ENCODE assay signal across 15 cellular contexts in genomic region chr22:37260396-37260795, GRCh38. TPM values are rescaled to one million over a fixed set of nuclear protein-coding genes. Genes with fewer than 3 reads are reported as not detected.
DNase-seq lines count a peak whose midpoint lies in the region; ATAC-seq and TF ChIP-seq lines count a peak whose summit lies in the region.
"Had no signal": no experiment of that assay in that cellular context is flagged by ENCODE, and none has a peak within 500 bp of the region (broad histone marks: within the 10 kb centered on the region; RNA-seq: fewer than 3 reads in every experiment).

No MANE protein-coding gene starts in this region.

- TF ChIP-seq CTCF in natural killer cell (IDR thresholded peaks at IDR 0.05) (no peak), OCI-LY7 (conservative IDR thresholded peaks at IDR 0.05; ENCODE audit: low read length) (no peak), upper lobe of right lung (IDR thresholded peaks at IDR 0.05) (no peak)

- peaks cover 15 to 26% of the 10 kb centered on the region in 2 donors for H3K4me1 Mint-ChIP-seq in natural killer cell treated with Interleukin-12 subunit alpha and Interleukin-12 subunit beta and Interleukin-15 and Interleukin-18, amount 100 ng/mL, for 72 hours (ENCODE audit: low read depth in 2 of 2)
- peaks cover 9 to 17% of the 10 kb centered on the region in 2 donors for H3K4me1 Mint-ChIP-seq in natural killer cell
- peaks cover 25% of the 10 kb centered on the region for H3K4me1 Mint-ChIP-seq in activated T-helper 2 cell treated with anti-CD3 and anti-CD28 coated beads, Interferon-gamma antibody, Interleukin-2, Interleukin-4, amounts not matched to agents 10 μg/mL and 5 μg/mL and 100 μg/mL, durations not matched to agents 14 hours and 24 hours and 36 hours (ENCODE audit: low read depth)

- CTCF ChIA-PET in OCI-LY7 (lab: Charles Lee; ENCODE audit: unreplicated experiment), result interaction anchor here (0.5 to 2.1 kb wide), 8 partner anchors 11 to 93 kb away, joined by 3 to 9 read pairs (median 4); partner anchors contain the start of gene RAC2

- peak overlapping the region; percentile 44 for H3K4me2 ChIP-seq in OCI-LY7 (ENCODE audit: low read length)

- peak overlapping the region; percentile 49 for H3K27ac Mint-ChIP-seq in natural killer cell treated with Interleukin-12 subunit alpha and Interleukin-12 subunit beta and Interleukin-15 and Interleukin-18, amount 100 ng/mL, for 72 hours
- peak overlapping the region in 1 of 2 donors; percentile 73 for H3K27ac Mint-ChIP-seq in natural killer cell
- no peak overlapping the region for H3K27ac Mint-ChIP-seq in activated T-helper 2 cell treated with anti-CD3 and anti-CD28 coated beads, Interferon-gamma antibody, Interleukin-2, Interleukin-4, amounts not matched to agents 10 μg/mL and 5 μg/mL and 100 μg/mL, durations not matched to agents 14 hours and 24 hours and 36 hours

- peaks cover 22% of the 10 kb centered on the region for H3K27me3 ChIP-seq in upper lobe of right lung

- H3K4me1 ChIP-seq in OCI-LY7 (ENCODE audit: insufficient read depth, low read length, poor library complexity, severe bottlenecking), result peaks cover 27% of the 10 kb centered on the region
- H3K4me1 ChIP-seq in upper lobe of right lung, result no peaks in the 10 kb centered on the region

- no peak for DNase-seq in natural killer cell treated with Interleukin-12 subunit alpha and Interleukin-12 subunit beta and Interleukin-15 and Interleukin-18, amount 100 ng/mL, for 72 hours (ENCODE audit: low spot score)
- DNase-seq in natural killer cell, result no peak
- no peak for DNase-seq in OCI-LY7 (ENCODE audit: low spot score)
- peak; percentile 3 for DNase-seq in iPS-NIHi7 (ENCODE audit: extremely low spot score)
- DNase-seq in upper lobe of right lung, result peak; percentile 46
- no peak for DNase-seq in activated T-helper 2 cell treated with anti-CD3 and anti-CD28 coated beads, Interferon-gamma antibody, Interleukin-2, Interleukin-4, amounts not matched to agents 10 μg/mL and 5 μg/mL and 100 μg/mL, durations not matched to agents 14 hours and 24 hours and 36 hours (ENCODE audit: low spot score)
- DNase-seq: SIG-M5; stimulated activated naive B cell treated with anti-CD40 and anti-IgM and Interleukin-4, amounts not matched to agents 10 μg/mL and 1 μg/mL and 100 μg/mL, for 72 hours had no signal

- H3K36me3 ChIP-seq in OCI-LY7 (ENCODE audit: insufficient read depth, low read length) (no peaks in the 10 kb centered on the region), upper lobe of right lung (no peaks in the 10 kb centered on the region)
- H3K36me3 ChIP-seq: tibial nerve had no signal

- H2AFZ ChIP-seq in OCI-LY7 (ENCODE audit: low read length), result no peak overlapping the region

- no peaks in the 10 kb centered on the region for H3K79me2 ChIP-seq in OCI-LY7 (ENCODE audit: insufficient read depth, low read depth, low read length)

- no TSS peak for BruUV-seq in OCI-LY7 (replicated peaks; lab: Mats Ljungman, UMichigan)

- no peaks in the 10 kb centered on the region for H3K9me2 ChIP-seq in OCI-LY7 (ENCODE audit: insufficient read depth, low read length)

- H3K4me3 ChIP-seq in OCI-LY7 (ENCODE audit: low read depth, low read length, poor library complexity, severe bottlenecking), result no peak overlapping the region
- H3K4me3 ChIP-seq in upper lobe of right lung, result no peak overlapping the region
- H3K4me3 ChIP-seq: tibial nerve had no signal

- no peak for ATAC-seq in natural killer cell treated with Interleukin-12 subunit alpha and Interleukin-12 subunit beta and Interleukin-15 and Interleukin-18, amount 100 ng/mL, for 72 hours
- no peak for ATAC-seq in natural killer cell
- ATAC-seq in upper lobe of right lung, result no peak
- no peak for ATAC-seq in GM21447 (IDR thresholded peaks at IDR 0.05; ENCODE audit: unreplicated experiment)
- no peak for ATAC-seq in HG03108 (IDR thresholded peaks at IDR 0.05; ENCODE audit: unreplicated experiment)

- POLR2A ChIA-PET in OCI-LY7 (lab: Charles Lee), result interaction anchor here (0.6 to 2.7 kb wide), 3 partner anchors 15 to 662 kb away, joined by 3 to 19 read pairs (median 3); partner anchors contain the start of gene RAC2

- H3K4me3 Mint-ChIP-seq in natural killer cell treated with Interleukin-12 subunit alpha and Interleukin-12 subunit beta and Interleukin-15 and Interleukin-18, amount 100 ng/mL, for 72 hours, result peak overlapping the region; percentile 9
- H3K4me3 Mint-ChIP-seq in natural killer cell, result no peak overlapping the region
- H3K4me3 Mint-ChIP-seq in activated T-helper 2 cell treated with anti-CD3 and anti-CD28 coated beads, Interferon-gamma antibody, Interleukin-2, Interleukin-4, amounts not matched to agents 10 μg/mL and 5 μg/mL and 100 μg/mL, durations not matched to agents 14 hours and 24 hours and 36 hours (ENCODE audit: low read depth), result no peak overlapping the region
- H3K4me3 Mint-ChIP-seq: activated naive CD4-positive, alpha-beta T cell treated with anti-CD3 and anti-CD28 coated beads, Interleukin-2, amount 50 U/mL, for 24 hours had no signal

- intact Hi-C loops in natural killer cell (cut with micrococcal nuclease) (loop anchor here (2.0 to 5.0 kb wide), 2 partner anchors 22 to 33 kb away; no protein-coding TSS in a partner anchor), OCI-LY7 (cut with micrococcal nuclease; ENCODE audit: unreplicated experiment) (no loop called here), upper lobe of right lung (cut with DNase I) (no loop called here)
- intact Hi-C loops in activated T-helper 2 cell treated with anti-CD3 and anti-CD28 coated beads, Interferon-gamma antibody, Interleukin-2, Interleukin-4, amounts not matched to agents 10 μg/mL and 5 μg/mL and 100 μg/mL, durations not matched to agents 14 hours and 24 hours and 36 hours (cut with micrococcal nuclease), result loop anchor here (2.0 to 10.0 kb wide), 2 partner anchors 18 to 194 kb away; no protein-coding TSS in a partner anchor

- no peaks in the 10 kb centered on the region for H3K36me3 Mint-ChIP-seq in natural killer cell treated with Interleukin-12 subunit alpha and Interleukin-12 subunit beta and Interleukin-15 and Interleukin-18, amount 100 ng/mL, for 72 hours
- no peaks in the 10 kb centered on the region for H3K36me3 Mint-ChIP-seq in natural killer cell
- H3K36me3 Mint-ChIP-seq in activated T-helper 2 cell treated with anti-CD3 and anti-CD28 coated beads, Interferon-gamma antibody, Interleukin-2, Interleukin-4, amounts not matched to agents 10 μg/mL and 5 μg/mL and 100 μg/mL, durations not matched to agents 14 hours and 24 hours and 36 hours (ENCODE audit: low read depth), result no peaks in the 10 kb centered on the region
- H3K36me3 Mint-ChIP-seq: activated naive CD4-positive, alpha-beta T cell treated with anti-CD3 and anti-CD28 coated beads, Interleukin-2, amount 50 U/mL, for 24 hours; brain had no signal

- H3K9me3 ChIP-seq in OCI-LY7 (ENCODE audit: low read length), result peaks cover 16% of the 10 kb centered on the region; the same call in 1 of the 2 replicates
- no peaks in the 10 kb centered on the region for H3K9me3 ChIP-seq in upper lobe of right lung

- peaks cover 0 to 4% of the 10 kb centered on the region in 2 donors for H3K27me3 Mint-ChIP-seq in natural killer cell treated with Interleukin-12 subunit alpha and Interleukin-12 subunit beta and Interleukin-15 and Interleukin-18, amount 100 ng/mL, for 72 hours
- peaks cover 0 to 13% of the 10 kb centered on the region in 2 donors for H3K27me3 Mint-ChIP-seq in natural killer cell (ENCODE audit: low read depth in 2 of 2)
- peaks cover 10% of the 10 kb centered on the region for H3K27me3 Mint-ChIP-seq in activated T-helper 2 cell treated with anti-CD3 and anti-CD28 coated beads, Interferon-gamma antibody, Interleukin-2, Interleukin-4, amounts not matched to agents 10 μg/mL and 5 μg/mL and 100 μg/mL, durations not matched to agents 14 hours and 24 hours and 36 hours (ENCODE audit: low read depth)
- H3K27me3 Mint-ChIP-seq: activated naive CD4-positive, alpha-beta T cell treated with anti-CD3 and anti-CD28 coated beads, Interleukin-2, amount 50 U/mL, for 24 hours had no signal

- no peaks in the 10 kb centered on the region for H3K9me3 Mint-ChIP-seq in natural killer cell treated with Interleukin-12 subunit alpha and Interleukin-12 subunit beta and Interleukin-15 and Interleukin-18, amount 100 ng/mL, for 72 hours
- H3K9me3 Mint-ChIP-seq in natural killer cell, result no peaks in the 10 kb centered on the region
- peaks cover 12% of the 10 kb centered on the region for H3K9me3 Mint-ChIP-seq in activated T-helper 2 cell treated with anti-CD3 and anti-CD28 coated beads, Interferon-gamma antibody, Interleukin-2, Interleukin-4, amounts not matched to agents 10 μg/mL and 5 μg/mL and 100 μg/mL, durations not matched to agents 14 hours and 24 hours and 36 hours
- H3K9me3 Mint-ChIP-seq: activated naive CD4-positive, alpha-beta T cell treated with anti-CD3 and anti-CD28 coated beads, Interleukin-2, amount 50 U/mL, for 24 hours had no signal

- H3K27ac ChIP-seq in OCI-LY7 (ENCODE audit: low read depth, low read length, poor library complexity, severe bottlenecking), result no peak overlapping the region
- no peak overlapping the region for H3K27ac ChIP-seq in upper lobe of right lung
- H3K27ac ChIP-seq: tibial nerve had no signal

- H4K20me1 ChIP-seq in OCI-LY7 (ENCODE audit: insufficient read depth, low read length), result no peaks in the 10 kb centered on the region

RNA-seq across cellular contexts. Expression of gene RAC2, which starts 16.3 kb away (rescaled TPM):
- 1,000 to 10,000 TPM in 1 of 2 donors, 100 to 1,000 TPM in 1; 666 to 1,078 TPM for total RNA-seq in natural killer cell treated with Interleukin-12 subunit alpha and Interleukin-12 subunit beta and Interleukin-15 and Interleukin-18, amount 100 ng/mL, for 72 hours
- total RNA-seq in natural killer cell (100 to 1,000 TPM; 647 to 744 (median 741) TPM), OCI-LY7 (2022) (321 and 331 TPM in 2 replicates), upper lobe of right lung (107 TPM)
- 91.5 and 142 TPM in 2 replicates for total RNA-seq in OCI-LY7 (2014; rRNA removed; shearing (Covaris generic))
- total RNA-seq in activated T-helper 2 cell treated with anti-CD3 and anti-CD28 coated beads, Interferon-gamma antibody, Interleukin-2, Interleukin-4, amounts not matched to agents 10 μg/mL and 5 μg/mL and 100 μg/mL, durations not matched to agents 14 hours and 24 hours and 36 hours, result 499 and 506 TPM in 2 replicates

RNA-seq across cellular contexts. Expression of gene CYTH4, which starts 21.9 kb away (rescaled TPM):
- total RNA-seq in natural killer cell treated with Interleukin-12 subunit alpha and Interleukin-12 subunit beta and Interleukin-15 and Interleukin-18, amount 100 ng/mL, for 72 hours, result 10 to 100 TPM; 36.0 to 41.1 TPM
- 100 to 1,000 TPM; 219 to 260 (median 249) TPM for total RNA-seq in natural killer cell
- 20.6 and 35.0 TPM in 2 replicates for total RNA-seq in OCI-LY7 (2014; rRNA removed; shearing (Covaris generic))
- 24.8 and 28.1 TPM in 2 replicates for total RNA-seq in OCI-LY7 (2022)
- total RNA-seq in upper lobe of right lung, result 37.9 TPM
- 45.9 and 49.8 TPM in 2 replicates for total RNA-seq in activated T-helper 2 cell treated with anti-CD3 and anti-CD28 coated beads, Interferon-gamma antibody, Interleukin-2, Interleukin-4, amounts not matched to agents 10 μg/mL and 5 μg/mL and 100 μg/mL, durations not matched to agents 14 hours and 24 hours and 36 hours

RNA-seq across cellular contexts. Expression of gene SSTR3, which starts 48.1 kb away (rescaled TPM):
- total RNA-seq in natural killer cell treated with Interleukin-12 subunit alpha and Interleukin-12 subunit beta and Interleukin-15 and Interleukin-18, amount 100 ng/mL, for 72 hours, result under 1 TPM; 0.11 to 0.29 TPM
- total RNA-seq in natural killer cell (under 1 TPM; 0.20 to 0.64 (median 0.23) TPM), OCI-LY7 (2022) (0.30 TPM in 2 replicates), upper lobe of right lung (not detected)
- total RNA-seq in OCI-LY7 (2014; rRNA removed; shearing (Covaris generic)), result 0.05 and 0.25 TPM in 2 replicates
- total RNA-seq in activated T-helper 2 cell treated with anti-CD3 and anti-CD28 coated beads, Interferon-gamma antibody, Interleukin-2, Interleukin-4, amounts not matched to agents 10 μg/mL and 5 μg/mL and 100 μg/mL, durations not matched to agents 14 hours and 24 hours and 36 hours, result 0.64 and 0.75 TPM in 2 replicates
- total RNA-seq: dermis microvascular lymphatic vessel endothelial cell, esophagus mucosa, tibial nerve had no signal

Comparison
In these comparisons a context has a peak if more than half of its experiments do, and no peak if none do; other contexts are left out.
1. DNase-seq: peak in iPS-NIHi7 (single experiment) and upper lobe of right lung (single experiment); none in natural killer cell treated with Interleukin-12 subunit alpha and Interleukin-12 subunit beta and Interleukin-15 and Interleukin-18, amount 100 ng/mL, for 72 hours (single experiment), natural killer cell (single experiment), OCI-LY7 (single experiment) and activated T-helper 2 cell treated with anti-CD3 and anti-CD28 coated beads, Interferon-gamma antibody, Interleukin-2, Interleukin-4, amounts not matched to agents 10 μg/mL and 5 μg/mL and 100 μg/mL, durations not matched to agents 14 hours and 24 hours and 36 hours (single experiment).
2. intact Hi-C loops: an anchor here in natural killer cell (2.0 to 5.0 kb wide) and activated T-helper 2 cell treated with anti-CD3 and anti-CD28 coated beads, Interferon-gamma antibody, Interleukin-2, Interleukin-4, amounts not matched to agents 10 μg/mL and 5 μg/mL and 100 μg/mL, durations not matched to agents 14 hours and 24 hours and 36 hours (2.0 to 10.0 kb wide); none called in OCI-LY7 and upper lobe of right lung.